Comparison of ENCODE assay signal across 1 cellular context in genomic region chr2:112055833-112056625, GRCh38.
TF ChIP-seq lines count a peak whose summit lies in the region.

No MANE protein-coding gene starts in this region.

TF ChIP-seq in A549, 52 proteins besides CTCF, POLR2A, EP300 and RAD21 (continued from another document):
- TF ChIP-seq ATOH8 (CRISPR knock-in tag; IDR thresholded peaks at IDR 0.05; ENCODE audit: low read depth) (no peak), RCOR1 (IDR thresholded peaks at IDR 0.05; ENCODE audit: low read depth, low read length) (no peak), REST (IDR thresholded peaks at IDR 0.05) (no peak), CEBPB (IDR thresholded peaks at IDR 0.05) (no peak), BHLHE40 (IDR thresholded peaks at IDR 0.05; ENCODE audit: low read depth, low read length) (no peak), HDAC2 (IDR thresholded peaks at IDR 0.05) (no peak), HOXA7 (CRISPR knock-in tag; IDR thresholded peaks at IDR 0.05) (no peak), CBX2 (IDR thresholded peaks at IDR 0.05; ENCODE audit: borderline replicate concordance, low read depth) (no peak), FOSL2 (IDR thresholded peaks at IDR 0.05) (peak; percentile 33; the same call in 1 of the 2 replicates), FOSL2 (CRISPR knock-in tag; IDR thresholded peaks at IDR 0.05) (peak; percentile 86), NPAS2 (CRISPR knock-in tag; IDR thresholded peaks at IDR 0.05; ENCODE audit: borderline replicate concordance) (no peak)
TF ChIP-seq in A549: peak in this region for 4.
